In the genomic region with DNA sequence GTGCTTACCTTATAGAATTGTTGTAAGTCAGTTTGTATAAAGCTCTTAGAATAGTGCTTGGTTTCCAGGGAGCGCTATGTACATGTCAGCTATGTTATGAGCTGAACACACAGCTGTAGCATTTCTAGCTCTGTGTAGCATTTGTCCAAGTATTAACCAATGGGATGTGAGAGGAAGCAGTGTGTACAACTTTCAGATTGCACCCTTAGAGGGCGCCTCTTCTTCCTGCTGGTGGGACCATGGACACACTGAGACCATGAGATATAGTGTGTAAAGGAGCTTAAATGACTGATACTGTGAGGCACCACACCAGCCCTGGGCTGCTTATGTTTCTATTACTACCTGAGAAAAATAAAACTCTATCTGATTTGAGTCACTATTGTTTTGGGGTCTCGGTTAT, we compare ENCODE assay signal across 1 cellular context.
TF ChIP-seq lines count a peak whose summit lies in the region.

No MANE protein-coding gene starts in this region.

TF ChIP-seq in WTC11, 78 proteins besides CTCF, POLR2A, EP300 and RAD21 (continued from another document):
- TF ChIP-seq, protein P1, sequence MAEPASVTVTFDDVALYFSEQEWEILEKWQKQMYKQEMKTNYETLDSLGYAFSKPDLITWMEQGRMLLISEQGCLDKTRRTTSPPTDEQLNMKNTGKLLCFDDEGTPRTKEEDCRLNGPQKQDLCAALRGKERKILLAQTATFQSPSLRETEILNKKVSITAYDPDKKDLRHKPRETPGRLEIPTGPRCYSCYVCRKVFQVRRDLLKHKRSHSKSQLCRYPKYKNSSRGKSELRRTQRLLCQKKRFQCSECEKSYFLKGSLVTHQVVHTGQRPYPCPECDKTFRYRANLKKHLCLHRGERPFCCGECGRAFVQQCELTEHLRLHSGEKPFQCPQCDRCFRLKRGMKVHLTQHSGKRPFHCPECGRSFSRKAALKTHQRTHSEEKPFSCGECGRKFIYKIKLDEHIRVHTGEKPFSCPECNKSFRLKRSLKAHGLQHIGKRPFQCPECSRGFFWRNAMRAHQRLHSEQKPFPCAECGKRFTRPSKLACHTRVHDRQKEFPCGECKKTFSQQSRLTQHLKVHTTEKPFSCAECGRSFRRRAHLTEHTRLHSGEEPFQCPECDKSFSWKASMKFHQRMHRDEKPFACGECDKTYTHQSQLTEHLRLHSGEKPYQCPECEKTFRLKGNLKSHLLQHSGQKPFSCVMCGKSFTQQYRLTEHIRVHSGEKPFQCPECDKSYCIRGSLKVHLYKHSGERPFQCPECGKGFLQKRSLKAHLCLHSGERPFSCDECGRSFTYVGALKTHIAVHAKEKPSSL (CRISPR knock-in tag; conservative IDR thresholded peaks at IDR 0.05), result no peak
- TF ChIP-seq OVOL2 (CRISPR knock-in tag; IDR thresholded peaks at IDR 0.05; ENCODE audit: borderline replicate concordance) (no peak), SMAD4 (CRISPR knock-in tag; IDR thresholded peaks at IDR 0.05) (no peak), HMGA2 (CRISPR knock-in tag; IDR thresholded peaks at IDR 0.05) (no peak), IRF2 (CRISPR knock-in tag; IDR thresholded peaks at IDR 0.05; ENCODE audit: borderline replicate concordance, low read depth) (no peak), NFE2L1 (CRISPR knock-in tag; IDR thresholded peaks at IDR 0.05) (no peak), JUN (CRISPR knock-in tag; IDR thresholded peaks at IDR 0.05) (no peak), TCF7 (CRISPR knock-in tag; IDR thresholded peaks at IDR 0.05; ENCODE audit: low read depth) (no peak), STAT6 (CRISPR knock-in tag; conservative IDR thresholded peaks at IDR 0.05; ENCODE audit: low read depth) (no peak), AFF4 (CRISPR knock-in tag; IDR thresholded peaks at IDR 0.05; ENCODE audit: borderline replicate concordance) (no peak)
- TF ChIP-seq, protein P2, sequence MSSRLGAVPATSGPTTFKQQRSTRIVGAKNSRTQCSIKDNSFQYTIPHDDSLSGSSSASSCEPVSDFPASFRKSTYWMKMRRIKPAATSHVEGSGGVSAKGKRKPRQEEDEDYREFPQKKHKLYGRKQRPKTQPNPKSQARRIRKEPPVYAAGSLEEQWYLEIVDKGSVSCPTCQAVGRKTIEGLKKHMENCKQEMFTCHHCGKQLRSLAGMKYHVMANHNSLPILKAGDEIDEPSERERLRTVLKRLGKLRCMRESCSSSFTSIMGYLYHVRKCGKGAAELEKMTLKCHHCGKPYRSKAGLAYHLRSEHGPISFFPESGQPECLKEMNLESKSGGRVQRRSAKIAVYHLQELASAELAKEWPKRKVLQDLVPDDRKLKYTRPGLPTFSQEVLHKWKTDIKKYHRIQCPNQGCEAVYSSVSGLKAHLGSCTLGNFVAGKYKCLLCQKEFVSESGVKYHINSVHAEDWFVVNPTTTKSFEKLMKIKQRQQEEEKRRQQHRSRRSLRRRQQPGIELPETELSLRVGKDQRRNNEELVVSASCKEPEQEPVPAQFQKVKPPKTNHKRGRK (CRISPR knock-in tag; IDR thresholded peaks at IDR 0.05; ENCODE audit: borderline replicate concordance), result no peak
- TF ChIP-seq, protein P3, sequence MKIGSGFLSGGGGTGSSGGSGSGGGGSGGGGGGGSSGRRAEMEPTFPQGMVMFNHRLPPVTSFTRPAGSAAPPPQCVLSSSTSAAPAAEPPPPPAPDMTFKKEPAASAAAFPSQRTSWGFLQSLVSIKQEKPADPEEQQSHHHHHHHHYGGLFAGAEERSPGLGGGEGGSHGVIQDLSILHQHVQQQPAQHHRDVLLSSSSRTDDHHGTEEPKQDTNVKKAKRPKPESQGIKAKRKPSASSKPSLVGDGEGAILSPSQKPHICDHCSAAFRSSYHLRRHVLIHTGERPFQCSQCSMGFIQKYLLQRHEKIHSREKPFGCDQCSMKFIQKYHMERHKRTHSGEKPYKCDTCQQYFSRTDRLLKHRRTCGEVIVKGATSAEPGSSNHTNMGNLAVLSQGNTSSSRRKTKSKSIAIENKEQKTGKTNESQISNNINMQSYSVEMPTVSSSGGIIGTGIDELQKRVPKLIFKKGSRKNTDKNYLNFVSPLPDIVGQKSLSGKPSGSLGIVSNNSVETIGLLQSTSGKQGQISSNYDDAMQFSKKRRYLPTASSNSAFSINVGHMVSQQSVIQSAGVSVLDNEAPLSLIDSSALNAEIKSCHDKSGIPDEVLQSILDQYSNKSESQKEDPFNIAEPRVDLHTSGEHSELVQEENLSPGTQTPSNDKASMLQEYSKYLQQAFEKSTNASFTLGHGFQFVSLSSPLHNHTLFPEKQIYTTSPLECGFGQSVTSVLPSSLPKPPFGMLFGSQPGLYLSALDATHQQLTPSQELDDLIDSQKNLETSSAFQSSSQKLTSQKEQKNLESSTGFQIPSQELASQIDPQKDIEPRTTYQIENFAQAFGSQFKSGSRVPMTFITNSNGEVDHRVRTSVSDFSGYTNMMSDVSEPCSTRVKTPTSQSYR (CRISPR knock-in tag; IDR thresholded peaks at IDR 0.05), result no peak
TF ChIP-seq in WTC11: peak in this region for 0.
